ENCODE assay signal across 11 cellular contexts in the genomic region with DNA sequence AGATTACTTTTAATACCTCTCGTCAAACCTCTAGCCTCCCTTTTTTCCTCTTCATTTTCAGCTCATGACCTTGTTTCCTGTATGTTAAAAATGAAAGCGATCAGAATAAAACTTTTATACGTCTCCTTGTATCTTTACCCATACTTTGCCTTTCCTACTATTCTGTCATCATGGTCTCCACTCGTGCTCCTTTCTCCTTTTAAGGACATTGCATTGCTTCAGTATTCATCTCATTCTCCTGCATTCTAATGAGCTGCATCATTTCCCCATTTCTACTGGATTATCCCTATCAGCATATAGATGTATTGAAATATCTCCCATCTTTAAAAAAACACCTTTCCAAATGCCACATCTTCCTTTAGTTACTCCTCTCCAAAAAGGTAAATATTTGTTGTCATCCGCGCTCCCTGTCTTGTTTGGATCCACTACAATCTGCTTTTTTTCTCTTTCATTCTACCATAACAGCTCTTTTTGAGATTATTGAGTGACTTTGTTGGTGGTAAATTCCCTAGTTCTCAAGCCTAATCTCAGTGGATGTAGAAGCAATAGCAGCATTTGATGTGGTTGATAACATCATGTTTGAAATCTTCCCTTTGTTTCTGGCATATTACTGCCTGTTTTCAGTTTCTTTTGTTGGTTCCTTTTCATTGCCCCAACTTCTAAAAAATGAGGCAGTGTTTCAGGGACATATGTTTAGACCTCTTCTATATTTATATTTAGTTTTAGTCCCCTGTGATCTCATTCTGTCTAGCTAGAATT. TPM values are rescaled to one million over a fixed set of nuclear protein-coding genes. Genes with fewer than 3 reads are reported as not detected.
DNase-seq lines count a peak whose midpoint lies in the region; ATAC-seq and TF ChIP-seq lines count a peak whose summit lies in the region.
"Had no signal": no experiment of that assay in that cellular context is flagged by ENCODE, and none has a peak within 500 bp of the region (broad histone marks: within the 10 kb centered on the region; RNA-seq: fewer than 3 reads in every experiment).

No MANE protein-coding gene starts in this region.

- in situ Hi-C loops in Panc1 (cut with HindIII; ENCODE audit: low pct_unique_long_range_greater_than_20kb, low sequenced_read_pairs), result no loop called here

- ATAC-seq in GM21381 (IDR thresholded peaks at IDR 0.05; ENCODE audit: unreplicated experiment) (peak; percentile 33), Panc1 (no peak), left ventricle myocardium superior (no peak)

- DNase-seq in EL (peak; percentile 43), Panc1 (ENCODE audit: low read depth, low spot score) (no peak), dorsolateral prefrontal cortex (no peak), occipital lobe (lab: John Stamatoyannopoulos, UW) (no peak), HK-2 (ENCODE audit: unreplicated experiment) (no peak), left ventricle myocardium superior (no peak)
- DNase-seq: glutamatergic neuron, mesendoderm had no signal

- no peaks in the 10 kb centered on the region for H3K36me3 ChIP-seq in Panc1 (ENCODE audit: control insufficient read depth, insufficient read depth, low read length)
- no peaks in the 10 kb centered on the region for H3K36me3 ChIP-seq in muscle layer of duodenum (ENCODE audit: control insufficient read depth in 1 of 2, insufficient read depth in 2 of 2, low read length in 2 of 2)

- H3K27ac ChIP-seq in Panc1 (ENCODE audit: low read length), result no peak overlapping the region
- peak overlapping the region; percentile 2 for H3K27ac ChIP-seq in muscle layer of duodenum (ENCODE audit: low read length)
- H3K27ac ChIP-seq in dorsolateral prefrontal cortex, result peak overlapping the region in 24 of 59 donors; percentile 1 to 69 (median 34)
- H3K27ac ChIP-seq: SJSA1 had no signal

- TF ChIP-seq CTCF in Panc1 (IDR thresholded peaks at IDR 0.05), result no peak
- TF ChIP-seq CTCF in dorsolateral prefrontal cortex (IDR thresholded peaks at IDR 0.05 in 54 of 56, conservative IDR thresholded peaks at IDR 0.05 in 2 of 56; ENCODE audit: low read depth in 1 of 56, partially characterized antibody in 56 of 56), result no peak

- H3K9me3 ChIP-seq in Panc1 (ENCODE audit: control insufficient read depth, insufficient read depth, low read depth, low read length) (no peaks in the 10 kb centered on the region), muscle layer of duodenum (ENCODE audit: control insufficient read depth in 1 of 2, low read length in 2 of 2) (no peaks in the 10 kb centered on the region)
- H3K9me3 ChIP-seq: SJSA1 had no signal

- CTCF ChIA-PET in Panc1 (lab: Charles Lee), result no interaction called here

- POLR2A ChIA-PET in Panc1 (lab: Charles Lee), result no interaction called here

- H3K4me1 ChIP-seq in Panc1 (ENCODE audit: control insufficient read depth, insufficient read depth, low read length) (peaks cover 21% of the 10 kb centered on the region), muscle layer of duodenum (ENCODE audit: control insufficient read depth in 1 of 2, insufficient read depth in 2 of 2, low read length in 2 of 2) (peaks cover 0 to 2% of the 10 kb centered on the region in 2 donors)

- TSS peak; percentile 39 for BruUV-seq in Panc1 (replicated peaks; lab: Mats Ljungman, UMichigan)

- H3K4me3 ChIP-seq in Panc1 (ENCODE audit: low read depth in 2 of 2, low read length in 2 of 2) (no peak overlapping the region), muscle layer of duodenum (ENCODE audit: low read depth in 1 of 2, low read length in 2 of 2) (no peak overlapping the region), dorsolateral prefrontal cortex (no peak overlapping the region)
- H3K4me3 ChIP-seq: SJSA1 had no signal

- H3K27me3 ChIP-seq in Panc1 (ENCODE audit: control insufficient read depth, insufficient read depth, low read length), result no peaks in the 10 kb centered on the region
- no peaks in the 10 kb centered on the region for H3K27me3 ChIP-seq in muscle layer of duodenum (ENCODE audit: low read depth, low read length)
- no peaks in the 10 kb centered on the region for H3K27me3 ChIP-seq in dorsolateral prefrontal cortex
- H3K27me3 ChIP-seq: SJSA1 had no signal

- intact Hi-C loops in Panc1 (cut with micrococcal nuclease; ENCODE audit: unreplicated experiment) (loop anchor here (5.0 kb wide), 1 partner anchor 110 kb away; no protein-coding TSS in a partner anchor), dorsolateral prefrontal cortex (cut with DNase I) (loop anchor here in 1 of 2 donors (10.0 kb wide), 1 partner anchor 112 kb away; no protein-coding TSS in a partner anchor), left ventricle myocardium superior (cut with micrococcal nuclease) (no loop called here)

RNA-seq across cellular contexts. Expression of gene CDC42SE2, which starts 8.7 kb away (rescaled TPM):
- total RNA-seq in Panc1 (2021; ENCODE audit: unreplicated experiment) (46.1 TPM), dorsolateral prefrontal cortex (100 to 1,000 TPM in 1 of 120 experiments, 10 to 100 TPM in 119; 34.8 to 102 (median 68.6) TPM), occipital lobe (170 TPM), left ventricle myocardium superior (11.6 TPM)
- 21.8 TPM for polyA plus RNA-seq in Panc1 (2012; ENCODE audit: insufficient read length)
